Comparison of ENCODE assay signal across 20 cellular contexts in genomic region chr9:72913382-72914009, GRCh38. TPM values are rescaled to one million over a fixed set of nuclear protein-coding genes. Genes with fewer than 3 reads are reported as not detected.
"Had no signal": no experiment of that assay in that cellular context is flagged by ENCODE, and none has a peak within 500 bp of the region (broad histone marks: within the 10 kb centered on the region; RNA-seq: fewer than 3 reads in every experiment).

No MANE protein-coding gene starts in this region.

- H3K4me1 ChIP-seq: parathyroid adenoma had no signal

- H3K9me3 ChIP-seq: right lobe of liver had no signal

- H3K79me2 ChIP-seq: parathyroid adenoma had no signal

- ATAC-seq: natural killer cell treated with Interleukin-12 subunit alpha and Interleukin-12 subunit beta and Interleukin-15 and Interleukin-18, amount 100 ng/mL, for 72 hours; stimulated activated naive B cell treated with anti-CD40 and anti-IgM and Interleukin-4, amounts not matched to agents 10 μg/mL and 1 μg/mL and 100 μg/mL, for 72 hours; T-helper 17 cell had no signal

- H3K27ac ChIP-seq: cardiac muscle cell, parathyroid adenoma had no signal

- H3K4me3 ChIP-seq: cardiac muscle cell, right lobe of liver, smooth muscle cell had no signal

- H2AFZ ChIP-seq: parathyroid adenoma had no signal

- H3K27me3 ChIP-seq: cardiac muscle cell, right lobe of liver had no signal

- FAIRE-seq: kidney had no signal

- H3K9ac ChIP-seq: parathyroid adenoma had no signal

- DNase-seq: activated CD4-positive, alpha-beta T cell treated with anti-CD3 and anti-CD28 coated beads for 4 hours; activated CD4-positive, alpha-beta T cell treated with anti-CD3 and anti-CD28 coated beads, Interleukin-2, amount 50 U/mL, for 48 hours; activated CD4-positive, CD25-positive, alpha-beta regulatory T cell; activated naive CD4-positive, alpha-beta T cell treated with Interleukin-2 at 50 U/mL for 16 hours; activated naive CD8-positive, alpha-beta T cell treated with anti-CD3 and anti-CD28 coated beads for 36 hours; activated T-cell treated with anti-CD3 and anti-CD28 coated beads, Interleukin-2, amount 50 U/mL, for 48 hours; amniotic stem cell; cortex of kidney; endodermal cell; kidney; right lobe of liver; stimulated activated CD4-positive, alpha-beta T cell treated with anti-CD3 and anti-CD28 coated beads, Interleukin-2, amount 100 ng/mL, for 48 hours; stimulated activated CD8-positive, alpha-beta memory T cell treated with anti-CD3 and anti-CD28 coated beads, Interleukin-4, amount 100 ng/mL, for 48 hours; stimulated activated naive B cell treated with anti-CD40 and anti-IgM and Interleukin-4, amounts not matched to agents 10 μg/mL and 1 μg/mL and 100 μg/mL, for 72 hours; SW 1271; T-helper 17 cell had no signal

- H3K36me3 ChIP-seq: cardiac muscle cell had no signal

- H3K4me2 ChIP-seq: smooth muscle cell had no signal

RNA-seq across cellular contexts. Expression of gene ALDH1A1, which starts 39.4 kb away (rescaled TPM):
- total RNA-seq: activated naive CD8-positive, alpha-beta T cell treated with anti-CD3 and anti-CD28 coated beads for 36 hours; natural killer cell treated with Interleukin-12 subunit alpha and Interleukin-12 subunit beta and Interleukin-15 and Interleukin-18, amount 100 ng/mL, for 72 hours had no signal
